In the genomic region with DNA sequence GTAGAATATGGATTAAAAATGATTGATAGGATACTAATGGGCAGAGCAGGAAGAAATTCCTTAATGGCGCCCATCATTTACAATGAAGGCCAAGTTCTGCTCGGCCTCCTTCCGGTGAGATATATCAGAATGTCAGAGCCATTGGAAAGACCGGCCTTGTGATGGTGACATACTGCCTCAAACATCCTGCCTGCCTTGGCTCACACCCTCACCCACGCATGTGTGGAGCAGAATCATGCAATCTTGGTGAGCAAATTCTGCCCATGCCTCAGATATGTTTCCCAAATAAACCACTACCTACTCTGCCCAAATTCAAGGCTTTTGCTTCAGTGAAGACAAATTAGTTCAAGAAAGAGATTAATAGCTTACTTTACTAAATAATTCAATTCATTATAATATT, we compare ENCODE assay signal across 30 cellular contexts.
DNase-seq lines count a peak whose midpoint lies in the region; ATAC-seq and TF ChIP-seq lines count a peak whose summit lies in the region.
"Had no signal": no experiment of that assay in that cellular context is flagged by ENCODE, and none has a peak within 500 bp of the region (broad histone marks: within the 10 kb centered on the region; RNA-seq: fewer than 3 reads in every experiment).

No MANE protein-coding gene starts in this region.

- TF ChIP-seq POLR2A in gastroesophageal sphincter (IDR thresholded peaks at IDR 0.05): no peak

- TF ChIP-seq EP300 in gastroesophageal sphincter (IDR thresholded peaks at IDR 0.05): no peak

- H3K27me3 ChIP-seq in brain microvascular endothelial cell (replicated peaks) (no peaks in the 10 kb centered on the region), psoas muscle (ENCODE audit: insufficient read depth in 3 of 3, low read length in 2 of 3) (no peaks in the 10 kb centered on the region), gastroesophageal sphincter (no peaks in the 10 kb centered on the region)
- H3K27me3 ChIP-seq: right atrium auricular region, testis had no signal

- 80 to 89% (median 87%) methylated on average over 5 of the region's 5 CpGs for WGBS in psoas muscle, 3 donors
- 75 to 80% methylated on average over 4 to 5 of the region's 5 CpGs for WGBS in gastroesophageal sphincter (ENCODE audit: low coverage in 1 of 2), 2 donors

- TF ChIP-seq CTCF in brain microvascular endothelial cell (IDR thresholded peaks at IDR 0.05; ENCODE audit: low read depth, low read length, missing control alignments): no peak
- TF ChIP-seq CTCF in fibroblast of the aortic adventitia (IDR thresholded peaks at IDR 0.05; ENCODE audit: insufficient read depth, low read length): no peak
- no peak for TF ChIP-seq CTCF in psoas muscle (IDR thresholded peaks at IDR 0.05)
- TF ChIP-seq CTCF in gastroesophageal sphincter (IDR thresholded peaks at IDR 0.05): no peak

- DNase-seq in left ventricle myocardium superior: no peak
- DNase-seq in Right ventricle myocardium superior: no peak
- DNase-seq in brain microvascular endothelial cell: peak; percentile 41
- peak; percentile 47 for DNase-seq in fibroblast of the aortic adventitia (ENCODE audit: low read depth)
- no peak for DNase-seq in stimulated activated naive CD4-positive, alpha-beta T cell treated with Interleukin-2 at 50 U/mL for 16 hours (lab: John Stamatoyannopoulos, UW)
- no peak for DNase-seq in head of caudate nucleus
- DNase-seq in psoas muscle: no peak
- DNase-seq: activated CD4-positive, CD25-positive, alpha-beta regulatory T cell treated with anti-CD3 and anti-CD28 coated beads, Interleukin-2, amount 50 U/mL, for 72 hours; activated CD8-positive, alpha-beta memory T cell treated with anti-CD3 and anti-CD28 coated beads, Interleukin-2, amount 50 U/mL, for 48 hours; activated CD8-positive, alpha-beta T cell treated with anti-CD3 and anti-CD28 coated beads for 36 hours; activated naive CD4-positive, alpha-beta T cell treated with anti-CD3 and anti-CD28 coated beads, Interleukin-2, amount 50 U/mL, for 16 hours; caudate nucleus; CD4-positive, alpha-beta memory T cell; effector memory CD8-positive, alpha-beta T cell; erythroblast; immature natural killer cell; mesenchymal stem cell; MV-4-11; NCI-H1436; NCI-H2081 treated with DMSO at 0.1 percent for 48 hours; NCI-H345; NCI-H69; SHP77; stimulated activated naive CD4-positive, alpha-beta T cell; testis had no signal

- ATAC-seq in left ventricle myocardium superior (peak; percentile 32), Right ventricle myocardium superior (ENCODE audit: poor library complexity) (no peak), psoas muscle (no peak), gastroesophageal sphincter (no peak)
- ATAC-seq: activated CD8-positive, alpha-beta T cell treated with anti-CD3 and anti-CD28 coated beads for 36 hours; effector memory CD8-positive, alpha-beta T cell; left lobe of liver had no signal

- no peaks in the 10 kb centered on the region for H3K4me1 ChIP-seq in psoas muscle
- no peaks in the 10 kb centered on the region for H3K4me1 ChIP-seq in gastroesophageal sphincter
- H3K4me1 ChIP-seq: right atrium auricular region, testis had no signal

- H3K27ac ChIP-seq in brain microvascular endothelial cell: no peak overlapping the region
- no peak overlapping the region for H3K27ac ChIP-seq in psoas muscle
- no peak overlapping the region for H3K27ac ChIP-seq in gastroesophageal sphincter
- H3K27ac ChIP-seq: right atrium auricular region, testis had no signal

- H3K36me3 ChIP-seq in brain microvascular endothelial cell (replicated peaks) (no peaks in the 10 kb centered on the region), psoas muscle (ENCODE audit: insufficient read depth in 1 of 2, low read depth in 1 of 2) (no peaks in the 10 kb centered on the region), gastroesophageal sphincter (peaks cover 0 to 42% of the 10 kb centered on the region in 2 donors)
- H3K36me3 ChIP-seq: right atrium auricular region had no signal

- no peaks in the 10 kb centered on the region for H3K9me3 ChIP-seq in psoas muscle
- H3K9me3 ChIP-seq in gastroesophageal sphincter: no peaks in the 10 kb centered on the region
- H3K9me3 ChIP-seq: HAP-1, right atrium auricular region, testis had no signal

- no peak overlapping the region for H3K4me3 ChIP-seq in brain microvascular endothelial cell (ENCODE audit: low read depth, low read length)
- H3K4me3 ChIP-seq in fibroblast of the aortic adventitia (ENCODE audit: low read depth, low read length): no peak overlapping the region
- no peak overlapping the region for H3K4me3 ChIP-seq in psoas muscle
- no peak overlapping the region for H3K4me3 ChIP-seq in gastroesophageal sphincter
- H3K4me3 ChIP-seq: HAP-1, right atrium auricular region, smooth muscle cell, testis had no signal

- intact Hi-C loops in left ventricle myocardium superior (cut with micrococcal nuclease) (no loop called here), Right ventricle myocardium superior (cut with DNase I) (no loop called here), head of caudate nucleus (cut with DNase I) (no loop called here), psoas muscle (cut with DNase I) (no loop called here)

- in situ Hi-C loops in brain microvascular endothelial cell (cut with HindIII; ENCODE audit: low pct_ligation_motif_present, low sequenced_read_pairs): no loop called here

Comparison
In these comparisons a context has a peak if more than half of its experiments do, and no peak if none do; other contexts are left out.
1. DNase-seq: peak in brain microvascular endothelial cell (single experiment) and fibroblast of the aortic adventitia (single experiment); none in left ventricle myocardium superior (single experiment), Right ventricle myocardium superior (single experiment), stimulated activated naive CD4-positive, alpha-beta T cell treated with Interleukin-2 at 50 U/mL for 16 hours (single experiment), head of caudate nucleus (0 of 42) and psoas muscle (0 of 2).